8 cellular contexts compared by ENCODE assay signal in the genomic region with DNA sequence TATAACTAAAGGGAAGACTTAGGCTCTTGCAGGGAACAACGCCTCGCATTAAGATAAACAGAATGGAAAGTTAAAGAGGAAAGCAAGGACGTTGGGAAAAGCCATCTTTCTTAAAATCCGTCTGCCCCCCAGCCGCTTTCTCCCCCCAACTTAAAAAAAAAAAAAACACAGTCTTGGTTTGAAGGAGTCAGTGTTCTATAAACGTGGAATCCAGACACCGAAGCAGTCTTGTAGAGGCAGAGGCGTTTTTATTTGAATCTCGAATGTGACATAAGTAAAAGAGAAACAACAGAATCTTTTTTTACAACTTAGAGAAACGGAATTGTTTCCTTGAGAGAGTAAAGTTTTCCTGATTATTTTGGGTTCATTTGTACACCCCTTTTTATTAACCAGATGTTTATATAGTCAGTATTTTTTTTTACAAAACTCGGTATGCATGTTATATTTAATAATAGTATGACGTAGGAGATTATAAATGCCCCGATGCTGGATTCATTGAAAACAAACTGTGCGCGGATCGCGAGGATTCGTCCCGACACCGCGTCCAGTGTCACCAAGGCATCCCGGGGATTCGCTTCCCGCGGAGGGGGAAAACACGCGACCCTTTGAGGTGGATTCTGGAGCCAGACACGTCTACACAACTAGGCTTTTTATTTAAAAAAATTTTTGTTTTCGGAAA. TPM values are rescaled to one million over a fixed set of nuclear protein-coding genes. Genes with fewer than 3 reads are reported as not detected.
DNase-seq lines count a peak whose midpoint lies in the region; ATAC-seq and TF ChIP-seq lines count a peak whose summit lies in the region.

No MANE protein-coding gene starts in this region.

- H3K27me3 ChIP-seq in SJSA1 (replicated peaks) (no peaks in the 10 kb centered on the region), neural progenitor cell (peaks cover 29% of the 10 kb centered on the region)

- peaks cover 49% of the 10 kb centered on the region for H3K27me3 Mint-ChIP-seq in activated CD8-positive, alpha-beta memory T cell treated with anti-CD3 and anti-CD28 coated beads, Interleukin-2, amount 10 ng/mL, durations not matched to agents 7 days and 5 days
- H3K27me3 Mint-ChIP-seq in neural progenitor cell (ENCODE audit: insufficient read depth, low read depth): peaks cover 4% of the 10 kb centered on the region

- ATAC-seq in activated CD8-positive, alpha-beta memory T cell treated with anti-CD3 and anti-CD28 coated beads, Interleukin-2, amount 10 ng/mL, durations not matched to agents 7 days and 5 days: no peak
- ATAC-seq in GM21786 (IDR thresholded peaks at IDR 0.05; ENCODE audit: unreplicated experiment): no peak

- peak overlapping the region; percentile 76 for H3K4me3 ChIP-seq in SJSA1
- H3K4me3 ChIP-seq in epithelial cell of proximal tubule (ENCODE audit: low read depth, low read length): peak overlapping the region; percentile 89
- H3K4me3 ChIP-seq in neural progenitor cell: peak overlapping the region; percentile 93

- H4K20me1 ChIP-seq in neural progenitor cell (ENCODE audit: low read depth): peaks cover 50% of the 10 kb centered on the region

- peak overlapping the region; percentile 12 for H3K9ac ChIP-seq in neural progenitor cell

- no peak for DNase-seq in activated CD8-positive, alpha-beta memory T cell treated with anti-CD3 and anti-CD28 coated beads, Interleukin-2, amount 10 ng/mL, durations not matched to agents 7 days and 5 days
- DNase-seq in activated CD8-positive, alpha-beta memory T cell treated with anti-CD3 and anti-CD28 coated beads for 24 hours: no peak
- DNase-seq in SJSA1 (ENCODE audit: low read depth in 1 of 2, low spot score in 2 of 2): no peak
- DNase-seq in epithelial cell of proximal tubule (ENCODE audit: low read depth): no peak
- DNase-seq in neural progenitor cell (ENCODE audit: low spot score): peak; percentile 49
- no peak for DNase-seq in EL
- DNase-seq in GDM1 (lab: John Stamatoyannopoulos, UW): no peak

- H3K36me3 ChIP-seq in SJSA1 (peaks cover 67% of the 10 kb centered on the region), neural progenitor cell (no peaks in the 10 kb centered on the region)

- peaks cover 69% of the 10 kb centered on the region for H3K79me2 ChIP-seq in neural progenitor cell (ENCODE audit: low read depth)

- no peaks in the 10 kb centered on the region for H3K36me3 Mint-ChIP-seq in activated CD8-positive, alpha-beta memory T cell treated with anti-CD3 and anti-CD28 coated beads, Interleukin-2, amount 10 ng/mL, durations not matched to agents 7 days and 5 days
- H3K36me3 Mint-ChIP-seq in neural progenitor cell: no peaks in the 10 kb centered on the region

- CTCF ChIA-PET in activated CD8-positive, alpha-beta memory T cell treated with anti-CD3 and anti-CD28 coated beads, Interleukin-2, amount 10 ng/mL, durations not matched to agents 7 days and 5 days (lab: Charles Lee): interaction anchor here (1.5 to 2.7 kb wide), 2 partner anchors 15 to 193 kb away, joined by 3 to 14 read pairs; no protein-coding TSS in a partner anchor

- no peaks in the 10 kb centered on the region for H3K9me3 Mint-ChIP-seq in activated CD8-positive, alpha-beta memory T cell treated with anti-CD3 and anti-CD28 coated beads, Interleukin-2, amount 10 ng/mL, durations not matched to agents 7 days and 5 days (ENCODE audit: low read depth)
- no peaks in the 10 kb centered on the region for H3K9me3 Mint-ChIP-seq in neural progenitor cell

- peak overlapping the region; percentile 92 for H3K27ac ChIP-seq in SJSA1
- H3K27ac ChIP-seq in neural progenitor cell: peak overlapping the region; percentile 97

- H3K4me3 Mint-ChIP-seq in activated CD8-positive, alpha-beta memory T cell treated with anti-CD3 and anti-CD28 coated beads, Interleukin-2, amount 10 ng/mL, durations not matched to agents 7 days and 5 days: peak overlapping the region; percentile 86
- H3K4me3 Mint-ChIP-seq in neural progenitor cell: peak overlapping the region; percentile 97

- H3K4me1 Mint-ChIP-seq in activated CD8-positive, alpha-beta memory T cell treated with anti-CD3 and anti-CD28 coated beads, Interleukin-2, amount 10 ng/mL, durations not matched to agents 7 days and 5 days: peaks cover 35% of the 10 kb centered on the region
- H3K4me1 Mint-ChIP-seq in neural progenitor cell: peaks cover 36% of the 10 kb centered on the region

- peak overlapping the region; percentile 89 for H3K4me2 ChIP-seq in neural progenitor cell

- H3K4me1 ChIP-seq in SJSA1 (replicated peaks): peaks cover 34% of the 10 kb centered on the region
- peaks cover 32% of the 10 kb centered on the region for H3K4me1 ChIP-seq in neural progenitor cell

- H3K9me3 ChIP-seq in SJSA1 (replicated peaks) (no peaks in the 10 kb centered on the region), neural progenitor cell (ENCODE audit: low read depth) (no peaks in the 10 kb centered on the region)

- peaks cover 78% of the 10 kb centered on the region for H3F3A ChIP-seq in neural progenitor cell (ENCODE audit: low read depth)

- TF ChIP-seq CTCF in epithelial cell of proximal tubule (conservative IDR thresholded peaks at IDR 0.05; ENCODE audit: low read depth, low read length) (no peak), neural progenitor cell (IDR thresholded peaks at IDR 0.05) (no peak)

- peak overlapping the region; percentile 78 for H3K27ac Mint-ChIP-seq in activated CD8-positive, alpha-beta memory T cell treated with anti-CD3 and anti-CD28 coated beads, Interleukin-2, amount 10 ng/mL, durations not matched to agents 7 days and 5 days
- peak overlapping the region; percentile 27 for H3K27ac Mint-ChIP-seq in neural progenitor cell

- peak overlapping the region; percentile 45 for H2AFZ ChIP-seq in neural progenitor cell (replicated peaks)

RNA-seq across cellular contexts. Expression of gene PTCH1, which starts 6.8 kb away (rescaled TPM):
- 10 to 100 TPM; 15.2 to 17.4 TPM for total RNA-seq in activated CD8-positive, alpha-beta memory T cell treated with anti-CD3 and anti-CD28 coated beads, Interleukin-2, amount 10 ng/mL, durations not matched to agents 7 days and 5 days
- total RNA-seq in SJSA1 (2014; rRNA removed; shearing (Covaris generic)): 49.3 and 56.4 TPM in 2 replicates
- total RNA-seq in epithelial cell of proximal tubule (1.7 and 3.5 TPM in 2 replicates), neural progenitor cell (ENCODE audit: low replicate concordance) (23.0 and 24.5 TPM in 2 replicates)
